In genomic region chr9:119477197-119477596, GRCh38 we compare ENCODE assay signal across 29 cellular contexts.
"Had no signal": no experiment of that assay in that cellular context is flagged by ENCODE, and none has a peak within 500 bp of the region (broad histone marks: within the 10 kb centered on the region; RNA-seq: fewer than 3 reads in every experiment).

No MANE protein-coding gene starts in this region.

- H3K27ac Mint-ChIP-seq: immature natural killer cell; mesothelial cell of epicardium; naive B cell; natural killer cell; nephron progenitor cell; neural progenitor cell; progenitor cell of endocrine pancreas; stimulated activated memory B cell treated with anti-CD40 and anti-IgM and Interleukin-4, amounts not matched to agents 10 μg/mL and 1 μg/mL and 100 μg/mL, for 72 hours; stimulated activated naive CD8-positive, alpha-beta T cell treated with anti-CD3 and anti-CD28 coated beads, Interleukin-15, amount 100 ng/mL, for 72 hours; type B pancreatic cell had no signal

- H3K4me3 ChIP-seq: left lung, lower lobe of right lung, neural progenitor cell, ovary, right atrium auricular region, spleen, tibial nerve, vagina had no signal

- H3K4me1 Mint-ChIP-seq: immature natural killer cell; mesothelial cell of epicardium; naive B cell; natural killer cell; nephron progenitor cell; neural progenitor cell; stimulated activated memory B cell treated with anti-CD40 and anti-IgM and Interleukin-4, amounts not matched to agents 10 μg/mL and 1 μg/mL and 100 μg/mL, for 72 hours; stimulated activated naive CD8-positive, alpha-beta T cell treated with anti-CD3 and anti-CD28 coated beads, Interleukin-15, amount 100 ng/mL, for 72 hours had no signal

- H3K27ac ChIP-seq: left lung, lower lobe of right lung, neural progenitor cell, ovary, right atrium auricular region, spleen, tibial nerve, vagina had no signal

- H3K27me3 Mint-ChIP-seq: progenitor cell of endocrine pancreas; stimulated activated naive CD8-positive, alpha-beta T cell treated with anti-CD3 and anti-CD28 coated beads, Interleukin-15, amount 100 ng/mL, for 72 hours; type B pancreatic cell had no signal

- H3K36me3 ChIP-seq: left lung, lower lobe of right lung, neural progenitor cell, ovary, right atrium auricular region, spleen, tibial nerve, vagina had no signal

- H3K9me3 ChIP-seq: lower lobe of right lung, ovary, right atrium auricular region, tibial nerve, vagina had no signal

- ATAC-seq: left colon; left lung; lower lobe of right lung; natural killer cell; sciatic nerve; stimulated activated memory B cell treated with anti-CD40 and anti-IgM and Interleukin-4, amounts not matched to agents 10 μg/mL and 1 μg/mL and 100 μg/mL, for 72 hours; stimulated activated naive CD8-positive, alpha-beta T cell treated with anti-CD3 and anti-CD28 coated beads, Interleukin-15, amount 100 ng/mL, for 72 hours had no signal

- H3K9me3 Mint-ChIP-seq: nephron progenitor cell; neural progenitor cell; stimulated activated memory B cell treated with anti-CD40 and anti-IgM and Interleukin-4, amounts not matched to agents 10 μg/mL and 1 μg/mL and 100 μg/mL, for 72 hours; type B pancreatic cell had no signal

- H3K27me3 ChIP-seq: left lung, neural progenitor cell, ovary, right atrium auricular region, spleen, tibial nerve, vagina had no signal

- H3K36me3 Mint-ChIP-seq: immature natural killer cell; mesothelial cell of epicardium; natural killer cell; neural progenitor cell; stimulated activated memory B cell treated with anti-CD40 and anti-IgM and Interleukin-4, amounts not matched to agents 10 μg/mL and 1 μg/mL and 100 μg/mL, for 72 hours; type B pancreatic cell had no signal

- DNase-seq: hippocampal formation; immature natural killer cell; kidney; left colon; lower lobe of right lung; mammary epithelial cell; mesenchymal stem cell; naive B cell; natural killer cell; nephron progenitor cell; ovary; small intestine; spleen; stimulated activated CD4-positive, alpha-beta T cell treated with anti-CD3 and anti-CD28 coated beads, Interleukin-2, amount 100 ng/mL, for 48 hours; stimulated activated CD4-positive, alpha-beta T cell treated with anti-CD3 and anti-CD28 coated beads, Interleukin-4, amount 100 ng/mL, for 4 hours; stimulated activated CD8-positive, alpha-beta memory T cell treated with anti-CD3 and anti-CD28 coated beads, Interleukin-4, amount 100 ng/mL, for 48 hours; stimulated activated naive CD4-positive, alpha-beta T cell treated with Interleukin-2 at 50 U/mL for 16 hours; stimulated activated naive CD8-positive, alpha-beta T cell treated with anti-CD3 and anti-CD28 coated beads, Interleukin-15, amount 100 ng/mL, for 72 hours; substantia nigra had no signal

- H3K4me3 Mint-ChIP-seq: immature natural killer cell; mesothelial cell of epicardium; naive B cell; natural killer cell; nephron progenitor cell; neural progenitor cell; stimulated activated memory B cell treated with anti-CD40 and anti-IgM and Interleukin-4, amounts not matched to agents 10 μg/mL and 1 μg/mL and 100 μg/mL, for 72 hours; stimulated activated naive CD8-positive, alpha-beta T cell treated with anti-CD3 and anti-CD28 coated beads, Interleukin-15, amount 100 ng/mL, for 72 hours; type B pancreatic cell had no signal

- H3K4me1 ChIP-seq: left lung, lower lobe of right lung, neural progenitor cell, right atrium auricular region, spleen, tibial nerve, vagina had no signal
